Comparison of ENCODE assay signal across 8 cellular contexts in the genomic region with DNA sequence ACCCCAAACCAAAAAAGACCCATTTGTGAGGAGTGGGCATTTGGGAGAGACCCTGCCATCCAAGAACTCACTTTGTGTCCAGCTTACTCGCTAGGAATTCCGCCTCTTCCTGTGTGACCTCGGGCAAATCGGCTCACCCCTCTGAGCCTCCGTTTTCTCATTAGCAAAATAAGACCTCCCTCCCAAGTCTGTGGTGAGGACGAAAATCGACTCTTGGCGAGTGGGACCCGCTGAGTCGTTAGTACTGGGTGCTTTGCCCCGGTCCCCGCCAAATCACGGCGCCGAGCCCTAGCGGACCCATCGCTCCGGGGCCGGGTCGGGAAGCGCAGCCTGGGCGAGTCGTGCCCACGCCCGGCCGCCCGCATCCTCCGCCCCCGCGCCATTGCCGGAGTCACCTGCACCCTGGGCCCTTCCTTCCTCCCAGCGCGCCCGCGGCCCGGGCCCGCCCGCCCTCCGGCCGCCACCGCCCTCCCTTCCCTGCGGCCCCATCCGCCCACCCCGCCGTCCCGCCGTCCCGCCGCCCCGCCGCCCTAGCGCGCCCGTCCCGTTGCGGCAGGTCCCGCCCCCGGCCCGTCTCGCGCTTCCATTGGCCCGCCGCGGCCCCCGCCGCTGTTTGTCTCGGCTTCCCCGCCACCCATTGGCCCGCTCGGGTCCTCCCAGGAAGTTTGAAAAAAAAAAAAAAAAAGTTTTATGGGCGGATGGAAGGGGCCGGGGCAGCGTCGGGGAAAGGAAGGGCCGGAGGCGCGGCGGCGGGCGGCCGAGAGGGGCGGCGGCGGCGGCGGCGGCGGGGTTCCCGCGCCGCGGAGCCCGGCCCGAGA. TPM values are rescaled to one million over a fixed set of nuclear protein-coding genes. Genes with fewer than 3 reads are reported as not detected.
DNase-seq lines count a peak whose midpoint lies in the region; ATAC-seq and TF ChIP-seq lines count a peak whose summit lies in the region.

No MANE protein-coding gene starts in this region.

- DNase-seq in HT1080 (ENCODE audit: low read depth) (peak; percentile 83), PC-9 (peak; percentile 78 to 92)
- DNase-seq in activated T-cell treated with anti-CD3 and anti-CD28 coated beads, Interleukin-2, amount 50 U/mL, for 4 hours, result peak; percentile 80
- DNase-seq in stimulated activated CD8-positive, alpha-beta memory T cell treated with anti-CD3 and anti-CD28 coated beads, Interleukin-4, amount 100 ng/mL, for 24 hours (ENCODE audit: low read depth), result peak; percentile 83

- peak overlapping the region; percentile 91 for H3K4me3 ChIP-seq in BLaER1
- peak overlapping the region; percentile 88 for H3K4me3 ChIP-seq in PC-9
- peak overlapping the region; percentile 71 to 97 for H3K4me3 ChIP-seq in esophagus (ENCODE audit: low read depth in 1 of 2, low read length in 2 of 2)
- H3K4me3 ChIP-seq in mucosa of stomach (ENCODE audit: low read length), result peak overlapping the region; percentile 34

- no peaks in the 10 kb centered on the region for H3K9me2 ChIP-seq in PC-9 (ENCODE audit: insufficient read depth)

- H3K4me1 ChIP-seq in BLaER1, result peaks cover 80% of the 10 kb centered on the region
- H3K4me1 ChIP-seq in PC-9 (replicated peaks; ENCODE audit: insufficient read depth), result peaks cover 82% of the 10 kb centered on the region
- H3K4me1 ChIP-seq in esophagus (ENCODE audit: control insufficient read depth in 2 of 2, insufficient read depth in 2 of 2, low read length in 1 of 2), result peaks cover 8 to 36% of the 10 kb centered on the region in 2 donors
- H3K4me1 ChIP-seq in mucosa of stomach (ENCODE audit: control insufficient read depth, insufficient read depth, low read length), result peaks cover 74% of the 10 kb centered on the region

- H3K36me3 ChIP-seq in BLaER1, result peaks cover 9% of the 10 kb centered on the region; the same call in 1 of the 2 replicates
- H3K36me3 ChIP-seq in PC-9 (ENCODE audit: low read depth), result no peaks in the 10 kb centered on the region
- peaks cover 0 to 4% of the 10 kb centered on the region in 2 donors for H3K36me3 ChIP-seq in esophagus (ENCODE audit: control insufficient read depth in 2 of 2, insufficient read depth in 2 of 2, low read length in 1 of 2)
- H3K36me3 ChIP-seq in mucosa of stomach (ENCODE audit: control insufficient read depth, insufficient read depth, low read length), result no peaks in the 10 kb centered on the region

- POLR2A ChIA-PET in PC-9 (lab: Charles Lee; ENCODE audit: unreplicated experiment), result interaction anchor here (0.7 kb wide), 1 partner anchor 9 kb away, joined by 3 read pairs; no protein-coding TSS in a partner anchor

- CTCF ChIA-PET in PC-9 (lab: Charles Lee), result interaction anchor here (0.6 kb wide), 1 partner anchor 88 kb away, joined by 3 read pairs; no protein-coding TSS in a partner anchor

- H3K4me3 Mint-ChIP-seq in activated T-cell treated with anti-CD3 and anti-CD28 coated beads, Interleukin-2, amount 50 U/mL, for 4 hours, result peak overlapping the region; percentile 79

- no peaks in the 10 kb centered on the region for H3K36me3 Mint-ChIP-seq in activated T-cell treated with anti-CD3 and anti-CD28 coated beads, Interleukin-2, amount 50 U/mL, for 4 hours (ENCODE audit: insufficient read depth)

- peaks cover 59% of the 10 kb centered on the region for H3K79me2 ChIP-seq in PC-9 (ENCODE audit: low read depth)

- no peak for TF ChIP-seq CTCF in PC-9 (conservative IDR thresholded peaks at IDR 0.05)

- H3F3A ChIP-seq in PC-9 (ENCODE audit: insufficient read depth, low read depth), result peaks cover 76% of the 10 kb centered on the region

- H3K27me3 Mint-ChIP-seq in activated T-cell treated with anti-CD3 and anti-CD28 coated beads, Interleukin-2, amount 50 U/mL, for 4 hours (ENCODE audit: low read depth), result no peaks in the 10 kb centered on the region

- WGBS in esophagus, 2 donors, result 0 to 1% methylated on average over 46 to 94 of the region's 94 CpGs

- ATAC-seq in GM19438 (IDR thresholded peaks at IDR 0.05; ENCODE audit: low read depth, unreplicated experiment), result peak; percentile 62
- peak; percentile 96 to 97 for ATAC-seq in activated T-cell treated with anti-CD3 and anti-CD28 coated beads, Interleukin-2, amount 50 U/mL, for 4 hours

- peak overlapping the region; percentile 97 for H3K4me2 ChIP-seq in BLaER1
- peak overlapping the region; percentile 97 for H3K4me2 ChIP-seq in PC-9

- H3K4me1 Mint-ChIP-seq in activated T-cell treated with anti-CD3 and anti-CD28 coated beads, Interleukin-2, amount 50 U/mL, for 4 hours (ENCODE audit: low read depth), result peaks cover 22% of the 10 kb centered on the region

- no TSS peak for BruUV-seq in PC-9 (replicated peaks; lab: Mats Ljungman, UMichigan)

- H4K20me1 ChIP-seq in BLaER1 (peaks cover 40% of the 10 kb centered on the region), PC-9 (ENCODE audit: insufficient read depth) (no peaks in the 10 kb centered on the region)

- peak overlapping the region; percentile 72 for H2AFZ ChIP-seq in PC-9

- H3K9me3 Mint-ChIP-seq in activated T-cell treated with anti-CD3 and anti-CD28 coated beads, Interleukin-2, amount 50 U/mL, for 4 hours, result no peaks in the 10 kb centered on the region

- H3K27ac ChIP-seq in BLaER1, result peak overlapping the region; percentile 95
- H3K27ac ChIP-seq in PC-9, result peak overlapping the region; percentile 72
- H3K27ac ChIP-seq in esophagus (ENCODE audit: low read depth in 2 of 2, low read length in 1 of 2), result peak overlapping the region; percentile 97 to 98

- H3K27me3 ChIP-seq in BLaER1 (no peaks in the 10 kb centered on the region), PC-9 (ENCODE audit: insufficient read depth, low read depth) (no peaks in the 10 kb centered on the region), esophagus (ENCODE audit: control insufficient read depth in 1 of 2, insufficient read depth in 2 of 2, low read length in 2 of 2) (no peaks in the 10 kb centered on the region), mucosa of stomach (ENCODE audit: control insufficient read depth, insufficient read depth, low read length) (no peaks in the 10 kb centered on the region)

- H3K9ac ChIP-seq in BLaER1 (peak overlapping the region; percentile 94), mucosa of stomach (ENCODE audit: low read length) (peak overlapping the region; percentile 95)

- intact Hi-C loops in PC-9 (cut with micrococcal nuclease; ENCODE audit: unreplicated experiment), result no loop called here

- H3K9me3 ChIP-seq in BLaER1 (no peaks in the 10 kb centered on the region), PC-9 (ENCODE audit: insufficient read depth, low read depth) (no peaks in the 10 kb centered on the region), esophagus (ENCODE audit: control insufficient read depth in 2 of 2, insufficient read depth in 1 of 2, low read depth in 1 of 2, low read length in 1 of 2) (no peaks in the 10 kb centered on the region), mucosa of stomach (ENCODE audit: control insufficient read depth, low read length) (no peaks in the 10 kb centered on the region)

RNA-seq across cellular contexts. Expression of gene TRIOBP, which starts 48.9 kb away (rescaled TPM):
- 32.3 and 33.3 TPM in 2 replicates for total RNA-seq in HT1080 (2014; rRNA removed; shearing (Covaris generic))
- 58.9 and 59.1 TPM in 2 replicates for polyA plus RNA-seq in HT1080 (2015; cell fraction: cytosol; rRNA removed)
- 52.0 and 59.3 TPM in 2 replicates for polyA plus RNA-seq in HT1080 (2015; cell fraction: nucleus; rRNA removed)
- total RNA-seq in PC-9 (2021), result 170 and 172 TPM in 2 replicates
- 10 to 100 TPM; 14.9 to 19.0 (median 17.2) TPM for total RNA-seq in activated T-cell treated with anti-CD3 and anti-CD28 coated beads, Interleukin-2, amount 50 U/mL, for 4 hours
- 10 to 100 TPM; 57.8 to 63.8 TPM for polyA plus RNA-seq in esophagus

RNA-seq across cellular contexts. Expression of gene NOL12, which starts 59.6 kb away (rescaled TPM):
- total RNA-seq in HT1080 (2014; rRNA removed; shearing (Covaris generic)), result 35.4 and 42.3 TPM in 2 replicates
- polyA plus RNA-seq in HT1080 (2015; cell fraction: cytosol; rRNA removed), result 20.9 and 37.2 TPM in 2 replicates
- 23.8 and 37.9 TPM in 2 replicates for polyA plus RNA-seq in HT1080 (2015; cell fraction: nucleus; rRNA removed)
- 42.1 and 44.3 TPM in 2 replicates for total RNA-seq in PC-9 (2021)
- 10 to 100 TPM; 58.7 to 66.4 (median 65.2) TPM for total RNA-seq in activated T-cell treated with anti-CD3 and anti-CD28 coated beads, Interleukin-2, amount 50 U/mL, for 4 hours
- 10 to 100 TPM; 35.2 to 43.3 TPM for polyA plus RNA-seq in esophagus

Comparison
In these comparisons a context has a peak if more than half of its experiments do, and no peak if none do; other contexts are left out.
1. Peak in every context shown above with its lines: DNase-seq, ATAC-seq, H3K4me3 ChIP-seq and H3K27ac ChIP-seq.
2. H3K4me3 ChIP-seq: peak in every context shown above with its lines; median percentile 91 in BLaER1; 88 in PC-9; 84 in esophagus; 34 in mucosa of stomach.